Comparison of ENCODE assay signal across 10 cellular contexts in genomic region chr5:167565555-167565954, GRCh38.
DNase-seq lines count a peak whose midpoint lies in the region; ATAC-seq and TF ChIP-seq lines count a peak whose summit lies in the region.
"Had no signal": no experiment of that assay in that cellular context is flagged by ENCODE, and none has a peak within 500 bp of the region (broad histone marks: within the 10 kb centered on the region; RNA-seq: fewer than 3 reads in every experiment).

No MANE protein-coding gene starts in this region.

- peak; percentile 57 for TF ChIP-seq CTCF in LNCAP (IDR thresholded peaks at IDR 0.05)
- TF ChIP-seq CTCF in brain microvascular endothelial cell (IDR thresholded peaks at IDR 0.05; ENCODE audit: low read depth, low read length, missing control alignments) = peak; percentile 30

- peak; percentile 11 for DNase-seq in ELR (ENCODE audit: low read depth)
- peak; percentile 11 for DNase-seq in brain microvascular endothelial cell
- peak; percentile 7 for DNase-seq in myocyte (ENCODE audit: low read depth)
- DNase-seq in NCI-H128 (lab: John Stamatoyannopoulos, UW; ENCODE audit: unreplicated experiment) = no peak
- no peak for DNase-seq in EL
- DNase-seq in activated CD4-positive, alpha-beta T cell treated with anti-CD3 and anti-CD28 coated beads for 48 hours = no peak
- DNase-seq: effector CD4-positive, alpha-beta T cell; naive B cell had no signal

- H3K4me3 ChIP-seq in brain microvascular endothelial cell (ENCODE audit: low read depth, low read length) = no peak overlapping the region

- no peak overlapping the region for H3K27ac ChIP-seq in brain microvascular endothelial cell

- no peaks in the 10 kb centered on the region for H3K27me3 ChIP-seq in brain microvascular endothelial cell (replicated peaks)

- no peak for ATAC-seq in HG02970 (IDR thresholded peaks at IDR 0.05; ENCODE audit: low FRiP score, unreplicated experiment)

- H3K36me3 ChIP-seq in brain microvascular endothelial cell (replicated peaks) = no peaks in the 10 kb centered on the region

- in situ Hi-C loops in brain microvascular endothelial cell (cut with HindIII; ENCODE audit: low pct_ligation_motif_present, low sequenced_read_pairs) = no loop called here

Comparison
In these comparisons a context has a peak if more than half of its experiments do, and no peak if none do; other contexts are left out.
1. DNase-seq: peak in ELR (single experiment), brain microvascular endothelial cell (single experiment) and myocyte (single experiment); none in NCI-H128 (single experiment), EL (single experiment) and activated CD4-positive, alpha-beta T cell treated with anti-CD3 and anti-CD28 coated beads for 48 hours (single experiment).